Comparison of ENCODE assay signal across 8 cellular contexts in genomic region chr11:104968365-104968855, GRCh38. TPM values are rescaled to one million over a fixed set of nuclear protein-coding genes. Genes with fewer than 3 reads are reported as not detected.
DNase-seq lines count a peak whose midpoint lies in the region; ATAC-seq and TF ChIP-seq lines count a peak whose summit lies in the region.

Gene CASP4, minus strand, starts transcription at chr11:104968574. Its CDS starts 49 bp downstream, at chr11:104968525.

- H3K9me3 ChIP-seq in colonic mucosa (no peaks in the 10 kb centered on the region), upper lobe of right lung (no peaks in the 10 kb centered on the region)

- ATAC-seq in GM19395 (IDR thresholded peaks at IDR 0.05; ENCODE audit: unreplicated experiment) (peak; percentile 93), HG03469 (IDR thresholded peaks at IDR 0.05; ENCODE audit: unreplicated experiment) (peak; percentile 85), upper lobe of right lung (peak; percentile 89)

- DNase-seq in DMS53 treated with DMSO at 0.1 percent for 48 hours (lab: John Stamatoyannopoulos, UW; ENCODE audit: unreplicated experiment): peak; percentile 39
- DNase-seq in RKO (ENCODE audit: low spot score): peak; percentile 96
- peak; percentile 53 for DNase-seq in colonic mucosa
- peak; percentile 60 for DNase-seq in medulla oblongata (ENCODE audit: extremely low spot score)
- DNase-seq in upper lobe of right lung: no peak
- no peak for DNase-seq in iPS-NIHi11 (ENCODE audit: low spot score)

- peak within 1 kb of the TSS; percentile 41 to 72 for H3K9ac ChIP-seq in colonic mucosa (ENCODE audit: low read depth in 2 of 2, low read length in 2 of 2)

- H3K36me3 ChIP-seq in colonic mucosa: no peaks in the 10 kb centered on the region
- no peaks in the 10 kb centered on the region for H3K36me3 ChIP-seq in upper lobe of right lung

- TF ChIP-seq CTCF in colonic mucosa (IDR thresholded peaks at IDR 0.05) (no peak), upper lobe of right lung (IDR thresholded peaks at IDR 0.05) (no peak)

- H3K4me1 ChIP-seq in colonic mucosa (peaks cover 5% of the 10 kb centered on the region), upper lobe of right lung (peaks cover 26% of the 10 kb centered on the region)

- H3K27ac ChIP-seq in colonic mucosa (peak within 1 kb of the TSS; percentile 93), upper lobe of right lung (peak within 1 kb of the TSS; percentile 93)

- H3K4me3 ChIP-seq in colonic mucosa: peak within 1 kb of the TSS; percentile 33
- H3K4me3 ChIP-seq in upper lobe of right lung: peak within 1 kb of the TSS; percentile 62

- no peaks in the 10 kb centered on the region for H3K27me3 ChIP-seq in colonic mucosa
- no peaks in the 10 kb centered on the region for H3K27me3 ChIP-seq in upper lobe of right lung

- intact Hi-C loops in colonic mucosa (cut with DNase I) (loop anchor here (2.0 kb wide), 1 partner anchor 64 kb away; no protein-coding TSS in a partner anchor), upper lobe of right lung (cut with DNase I) (no loop called here)

RNA-seq across cellular contexts. Expression of gene CASP4, which starts in this region (rescaled TPM):
- total RNA-seq in colonic mucosa (10 to 100 TPM; 27.6 to 29.8 TPM), upper lobe of right lung (101 TPM)

Comparison
In these comparisons a context has a peak if more than half of its experiments do, and no peak if none do; other contexts are left out.
1. DNase-seq: peak in DMS53 treated with DMSO at 0.1 percent for 48 hours (single experiment), RKO (single experiment), colonic mucosa (single experiment) and medulla oblongata (single experiment); none in upper lobe of right lung (single experiment) and iPS-NIHi11 (single experiment).
2. Peak in every context shown above with its lines, with median percentiles within 50 percentile points of each other: ATAC-seq.